Comparison of ENCODE assay signal across 14 cellular contexts in genomic region chr11:60992842-60993409, GRCh38. TPM values are rescaled to one million over a fixed set of nuclear protein-coding genes. Genes with fewer than 3 reads are reported as not detected.
DNase-seq lines count a peak whose midpoint lies in the region; ATAC-seq, FAIRE-seq and TF ChIP-seq lines count a peak whose summit lies in the region.
"Had no signal": no experiment of that assay in that cellular context is flagged by ENCODE, and none has a peak within 500 bp of the region (broad histone marks: within the 10 kb centered on the region; RNA-seq: fewer than 3 reads in every experiment).

No MANE protein-coding gene starts in this region.

- no peaks in the 10 kb centered on the region for H3K4me1 ChIP-seq in psoas muscle

- no peak overlapping the region for H3K4me3 ChIP-seq in psoas muscle

- ATAC-seq in activated CD8-positive, alpha-beta T cell treated with anti-CD3 and anti-CD28 coated beads for 36 hours: no peak
- ATAC-seq in naive thymus-derived CD8-positive, alpha-beta T cell: no peak
- no peak for ATAC-seq in psoas muscle

- 29 to 37% (median 36%) methylated on average over 5 of the region's 5 CpGs for WGBS in psoas muscle, 3 donors

- H3K9me3 ChIP-seq in psoas muscle: no peaks in the 10 kb centered on the region

- CTCF ChIA-PET in activated CD8-positive, alpha-beta T cell treated with anti-CD3 and anti-CD28 coated beads for 36 hours (lab: Charles Lee): interaction anchor here (0.6 to 3.1 kb wide), 3 partner anchors 11 to 74 kb away, joined by 3 to 14 read pairs (median 3); no protein-coding TSS in a partner anchor

- peaks cover 75% of the 10 kb centered on the region for H3K4me1 Mint-ChIP-seq in activated CD8-positive, alpha-beta T cell treated with anti-CD3 and anti-CD28 coated beads for 36 hours (ENCODE audit: low read depth)
- H3K4me1 Mint-ChIP-seq in naive thymus-derived CD8-positive, alpha-beta T cell: peaks cover 37 to 83% (median 65%) of the 10 kb centered on the region in 4 donors

- H3K27ac ChIP-seq in psoas muscle: no peak overlapping the region

- peaks cover 69% of the 10 kb centered on the region for H3K36me3 Mint-ChIP-seq in activated CD8-positive, alpha-beta T cell treated with anti-CD3 and anti-CD28 coated beads for 36 hours (ENCODE audit: low read depth)
- peaks cover 12 to 83% (median 25%) of the 10 kb centered on the region in 3 donors for H3K36me3 Mint-ChIP-seq in naive thymus-derived CD8-positive, alpha-beta T cell

- peak overlapping the region; percentile 34 for H3K4me3 Mint-ChIP-seq in activated CD8-positive, alpha-beta T cell treated with anti-CD3 and anti-CD28 coated beads for 36 hours
- peak overlapping the region in 8 of 10 donors; percentile 7 to 75 (median 28) for H3K4me3 Mint-ChIP-seq in naive thymus-derived CD8-positive, alpha-beta T cell

- peak overlapping the region; percentile 92 for H3K27ac Mint-ChIP-seq in activated CD8-positive, alpha-beta T cell treated with anti-CD3 and anti-CD28 coated beads for 36 hours
- peak overlapping the region; percentile 71 to 94 (median 80) for H3K27ac Mint-ChIP-seq in naive thymus-derived CD8-positive, alpha-beta T cell

- H3K9me3 Mint-ChIP-seq in activated CD8-positive, alpha-beta T cell treated with anti-CD3 and anti-CD28 coated beads for 36 hours: no peaks in the 10 kb centered on the region
- H3K9me3 Mint-ChIP-seq in naive thymus-derived CD8-positive, alpha-beta T cell: no peaks in the 10 kb centered on the region

- POLR2A ChIA-PET in activated CD8-positive, alpha-beta T cell treated with anti-CD3 and anti-CD28 coated beads for 36 hours (lab: Charles Lee): interaction anchor here (0.5 to 2.2 kb wide), 8 partner anchors 10 to 822 kb away, joined by 3 to 7 read pairs (median 3); no protein-coding TSS in a partner anchor
- POLR2A ChIA-PET in naive thymus-derived CD8-positive, alpha-beta T cell (lab: Charles Lee): interaction anchor here (0.6 to 3.2 kb wide), 2 partner anchors 14 to 25 kb away, joined by 3 to 18 read pairs; no protein-coding TSS in a partner anchor

- TF ChIP-seq POLR2A in H54 (IDR thresholded peaks at IDR 0.05; ENCODE audit: low read depth, low read length): no peak

- no peak for TF ChIP-seq CTCF in activated CD8-positive, alpha-beta T cell treated with anti-CD3 and anti-CD28 coated beads for 36 hours (IDR thresholded peaks at IDR 0.05)
- no peak for TF ChIP-seq CTCF in psoas muscle (IDR thresholded peaks at IDR 0.05)

- peaks cover 0 to 15% (median 2%) of the 10 kb centered on the region in 3 donors for H3K27me3 ChIP-seq in psoas muscle (ENCODE audit: insufficient read depth in 3 of 3, low read length in 2 of 3)

- H3K36me3 ChIP-seq in psoas muscle (ENCODE audit: insufficient read depth in 1 of 2, low read depth in 1 of 2): no peaks in the 10 kb centered on the region

- intact Hi-C loops in activated CD8-positive, alpha-beta T cell treated with anti-CD3 and anti-CD28 coated beads for 36 hours (cut with micrococcal nuclease): no loop called here
- intact Hi-C loops in psoas muscle (cut with DNase I): no loop called here

- FAIRE-seq in H54 (lab: Jason Lieb, UNC): no peak
- FAIRE-seq: RCC 7860 had no signal

- peak; percentile 12 for DNase-seq in NCI-H82 (lab: John Stamatoyannopoulos, UW)
- DNase-seq in NCI-H82 treated with DMSO at 0.1 percent for 48 hours (lab: John Stamatoyannopoulos, UW; ENCODE audit: unreplicated experiment): no peak
- DNase-seq in NCI-H1694 treated with DMSO at 0.1 percent for 48 hours (lab: John Stamatoyannopoulos, UW): peak; percentile 12
- no peak for DNase-seq in activated CD8-positive, alpha-beta T cell treated with anti-CD3 and anti-CD28 coated beads for 36 hours
- DNase-seq in naive thymus-derived CD8-positive, alpha-beta T cell: no peak
- DNase-seq in NCI-H226: no peak
- no peak for DNase-seq in psoas muscle
- DNase-seq in H54 (ENCODE audit: insufficient read length, low spot score): no peak
- DNase-seq: activated gamma-delta T cell, cerebellar nuclear complex, DMS153, Karpas-422, NCI-H2227 treated with DMSO at 0.1 percent for 48 hours had no signal

- H3K27me3 Mint-ChIP-seq in activated CD8-positive, alpha-beta T cell treated with anti-CD3 and anti-CD28 coated beads for 36 hours: no peaks in the 10 kb centered on the region
- H3K27me3 Mint-ChIP-seq in naive thymus-derived CD8-positive, alpha-beta T cell: no peaks in the 10 kb centered on the region

RNA-seq across cellular contexts. Expression of gene CD6, which starts 21.4 kb away (rescaled TPM):
- 100 to 1,000 TPM; 196 to 201 TPM for total RNA-seq in activated CD8-positive, alpha-beta T cell treated with anti-CD3 and anti-CD28 coated beads for 36 hours
- 100 to 1,000 TPM; 384 to 405 TPM for total RNA-seq in naive thymus-derived CD8-positive, alpha-beta T cell
- polyA plus RNA-seq in naive thymus-derived CD8-positive, alpha-beta T cell: 100 to 1,000 TPM; 150 to 199 (median 153) TPM
- total RNA-seq in psoas muscle: under 1 TPM; 0.43 to 0.74 (median 0.49) TPM
- polyA plus RNA-seq in psoas muscle: under 1 TPM; 0.05 to 0.34 (median 0.05) TPM

RNA-seq across cellular contexts. Expression of gene SLC15A3, which starts 41.0 kb away (rescaled TPM):
- 1 to 10 TPM; 3.9 to 4.7 TPM for total RNA-seq in activated CD8-positive, alpha-beta T cell treated with anti-CD3 and anti-CD28 coated beads for 36 hours
- 10 to 100 TPM; 13.6 to 14.9 TPM for total RNA-seq in naive thymus-derived CD8-positive, alpha-beta T cell
- 1 to 10 TPM in 2 of 3 donors, under 1 TPM in 1; 0.90 to 3.4 (median 1.0) TPM for polyA plus RNA-seq in naive thymus-derived CD8-positive, alpha-beta T cell
- total RNA-seq in psoas muscle: 10 to 100 TPM in 1 of 4 donors, 1 to 10 TPM in 3; 7.2 to 14.6 (median 8.6) TPM
- 10 to 100 TPM in 1 of 3 donors, 1 to 10 TPM in 2; 7.8 to 10.3 (median 8.2) TPM for polyA plus RNA-seq in psoas muscle

Comparison
In these comparisons a context has a peak if more than half of its experiments do, and no peak if none do; other contexts are left out.
1. DNase-seq: peak in NCI-H82 (single experiment) and NCI-H1694 treated with DMSO at 0.1 percent for 48 hours (single experiment); none in NCI-H82 treated with DMSO at 0.1 percent for 48 hours (single experiment), activated CD8-positive, alpha-beta T cell treated with anti-CD3 and anti-CD28 coated beads for 36 hours (single experiment), naive thymus-derived CD8-positive, alpha-beta T cell (0 of 10), NCI-H226 (single experiment), psoas muscle (0 of 2) and H54 (single experiment).
2. RNA of gene CD6, which starts 21.4 kb away (total RNA-seq): 384 to 405 TPM in naive thymus-derived CD8-positive, alpha-beta T cell and 196 to 201 TPM in activated CD8-positive, alpha-beta T cell treated with anti-CD3 and anti-CD28 coated beads for 36 hours; 0.43 to 0.74 TPM in psoas muscle; every median in the first group is over 100 times any median in the second.